In genomic region chr6:136640132-136640915, GRCh38 we compare ENCODE assay signal across 1 cellular context.
TF ChIP-seq lines count a peak whose summit lies in the region.

No MANE protein-coding gene starts in this region.

TF ChIP-seq in IMR-90, 13 proteins besides CTCF, POLR2A, EP300 and RAD21:
- TF ChIP-seq, protein P1, sequence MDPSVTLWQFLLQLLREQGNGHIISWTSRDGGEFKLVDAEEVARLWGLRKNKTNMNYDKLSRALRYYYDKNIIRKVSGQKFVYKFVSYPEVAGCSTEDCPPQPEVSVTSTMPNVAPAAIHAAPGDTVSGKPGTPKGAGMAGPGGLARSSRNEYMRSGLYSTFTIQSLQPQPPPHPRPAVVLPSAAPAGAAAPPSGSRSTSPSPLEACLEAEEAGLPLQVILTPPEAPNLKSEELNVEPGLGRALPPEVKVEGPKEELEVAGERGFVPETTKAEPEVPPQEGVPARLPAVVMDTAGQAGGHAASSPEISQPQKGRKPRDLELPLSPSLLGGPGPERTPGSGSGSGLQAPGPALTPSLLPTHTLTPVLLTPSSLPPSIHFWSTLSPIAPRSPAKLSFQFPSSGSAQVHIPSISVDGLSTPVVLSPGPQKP (IDR thresholded peaks at IDR 0.05; ENCODE audit: borderline replicate concordance, low read depth, low read length): no peak
- TF ChIP-seq BHLHE40 (IDR thresholded peaks at IDR 0.05; ENCODE audit: low read depth, low read length) (no peak), NFE2L2 (IDR thresholded peaks at IDR 0.05; ENCODE audit: low read depth, low read length) (no peak), RCOR1 (IDR thresholded peaks at IDR 0.05; ENCODE audit: insufficient replicate concordance, low read length) (no peak), FOS (IDR thresholded peaks at IDR 0.05; ENCODE audit: low read depth, low read length) (no peak), USF2 (IDR thresholded peaks at IDR 0.05; ENCODE audit: low read depth, low read length) (no peak), MXI1 (IDR thresholded peaks at IDR 0.05; ENCODE audit: borderline replicate concordance, low read depth, low read length) (no peak), CEBPB (IDR thresholded peaks at IDR 0.05; ENCODE audit: low read depth, low read length) (peak; percentile 90), SMC3 (IDR thresholded peaks at IDR 0.05; ENCODE audit: low read depth, low read length) (no peak), MAFK (IDR thresholded peaks at IDR 0.05; ENCODE audit: low read depth, low read length) (peak; percentile 24; the same call in 1 of the 2 replicates), RFX5 (IDR thresholded peaks at IDR 0.05; ENCODE audit: low read depth, low read length) (no peak)
